ENCODE assay signal across 11 cellular contexts in genomic region chrX:15930585-15930984, GRCh38.
DNase-seq lines count a peak whose midpoint lies in the region; ATAC-seq and TF ChIP-seq lines count a peak whose summit lies in the region.
"Had no signal": no experiment of that assay in that cellular context is flagged by ENCODE, and none has a peak within 500 bp of the region (broad histone marks: within the 10 kb centered on the region; RNA-seq: fewer than 3 reads in every experiment).

No MANE protein-coding gene starts in this region.

- no peaks in the 10 kb centered on the region for H3K79me1 ChIP-seq in IMR-90 (ENCODE audit: low read depth in 1 of 2, low read length in 2 of 2)

- no peak overlapping the region for H2BK5ac ChIP-seq in IMR-90 (ENCODE audit: low read depth, low read length, poor library complexity, severe bottlenecking)

- H3K27me3 Mint-ChIP-seq in T-cell: peaks cover 15 to 47% of the 10 kb centered on the region in 2 donors

- H3K23ac ChIP-seq in IMR-90 (ENCODE audit: low read depth, low read length): no peak overlapping the region

- no peak overlapping the region for H3K4me2 ChIP-seq in IMR-90 (ENCODE audit: low read depth, low read length)

- H3K56ac ChIP-seq in IMR-90 (ENCODE audit: extremely low read depth, insufficient read depth, low read length): no peak overlapping the region

- intact Hi-C loops in IMR-90 (cut with micrococcal nuclease): loop anchor here (1.0 to 5.0 kb wide), 4 partner anchors 192 to 734 kb away; partner anchors contain the start of gene GRPR

- POLR2A ChIA-PET in IMR-90 (lab: Charles Lee; ENCODE audit: unreplicated experiment): interaction anchor here (0.6 kb wide), 1 partner anchor 678 kb away, joined by 3 read pairs; no protein-coding TSS in a partner anchor
- POLR2A ChIA-PET in T-cell (lab: Charles Lee): no interaction called here

- H3K18ac ChIP-seq in IMR-90 (ENCODE audit: low read depth, low read length): no peak overlapping the region

- no peak overlapping the region for H3K4me3 ChIP-seq in IMR-90 (ENCODE audit: insufficient read depth, low read depth, low read length)

- H3K9ac ChIP-seq in IMR-90 (ENCODE audit: low read depth, low read length): no peak overlapping the region

- peak; percentile 48 for DNase-seq in EH (ENCODE audit: low read depth)
- peak; percentile 66 for DNase-seq in IMR-90
- DNase-seq in SW480 (ENCODE audit: low spot score): peak; percentile 39
- peak; percentile 58 for DNase-seq in left kidney (ENCODE audit: low read depth, low spot score)
- no peak for DNase-seq in stimulated activated naive CD4-positive, alpha-beta T cell (lab: John Stamatoyannopoulos, UW)
- DNase-seq in T-cell: no peak
- DNase-seq in stimulated activated naive CD4-positive, alpha-beta T cell treated with Interleukin-2 at 50 U/mL for 16 hours (lab: John Stamatoyannopoulos, UW): no peak
- DNase-seq: activated naive CD8-positive, alpha-beta T cell treated with anti-CD3 and anti-CD28 coated beads, Interleukin-2, amount 50 U/mL, for 24 hours; NCI-H187 treated with DMSO at 0.1 percent for 48 hours had no signal

- H3K4me1 ChIP-seq in IMR-90 (ENCODE audit: control insufficient read depth, insufficient read depth, low read length): no peaks in the 10 kb centered on the region; the same call in 1 of the 2 replicates

- H2BK20ac ChIP-seq in IMR-90 (ENCODE audit: low read depth, low read length): no peak overlapping the region

- peak; percentile 42 for TF ChIP-seq CTCF in IMR-90 (conservative IDR thresholded peaks at IDR 0.05; ENCODE audit: low read depth, low read length)

- no peak overlapping the region for H2AK9ac ChIP-seq in IMR-90 (replicated peaks; ENCODE audit: low read depth, low read length, poor library complexity)

- H2BK15ac ChIP-seq in IMR-90 (ENCODE audit: low read depth, low read length): no peak overlapping the region

- no peak overlapping the region for H3K27ac ChIP-seq in IMR-90 (ENCODE audit: insufficient read depth, low read length)

- no peak overlapping the region for H4K5ac ChIP-seq in IMR-90 (ENCODE audit: low read depth, low read length)

- H2BK120ac ChIP-seq in IMR-90 (ENCODE audit: low read depth, low read length): peak overlapping the region; percentile 6; the same call in 1 of the 2 replicates

- BruUV-seq in IMR-90 (replicated peaks; lab: Mats Ljungman, UMichigan): no TSS peak

- in situ Hi-C loops in IMR-90 (cut with MboI; ENCODE audit: low sequenced_read_pairs): no loop called here

- TF ChIP-seq RAD21 in IMR-90 (IDR thresholded peaks at IDR 0.05; ENCODE audit: low read length): peak; percentile 61

- H4K91ac ChIP-seq in IMR-90 (ENCODE audit: insufficient read depth, low read depth, low read length): no peak overlapping the region

- no peaks in the 10 kb centered on the region for H3K4me1 Mint-ChIP-seq in T-cell
- H3K4me1 Mint-ChIP-seq: activated naive CD8-positive, alpha-beta T cell treated with anti-CD3 and anti-CD28 coated beads, Interleukin-2, amount 50 U/mL, for 24 hours had no signal

- H3K9me3 Mint-ChIP-seq in T-cell: no peaks in the 10 kb centered on the region
- H3K9me3 Mint-ChIP-seq: activated naive CD8-positive, alpha-beta T cell treated with anti-CD3 and anti-CD28 coated beads, Interleukin-2, amount 50 U/mL, for 24 hours; stimulated activated naive CD8-positive, alpha-beta T cell treated with anti-CD3 and anti-CD28 coated beads, Interleukin-15, Interleukin-2, amounts not matched to agents 100 ng/mL and 50 ng/mL, for 24 hours had no signal

- CTCF ChIA-PET in IMR-90 (lab: Yijun Ruan, JAX): interaction anchor here (0.7 to 2.2 kb wide), 3 partner anchors 59 to 282 kb away, joined by 3 to 6 read pairs (median 6); no protein-coding TSS in a partner anchor
- CTCF ChIA-PET in T-cell (lab: Charles Lee): no interaction called here

- no peak overlapping the region for H4K8ac ChIP-seq in IMR-90 (ENCODE audit: low read depth in 2 of 2, low read length in 2 of 2)

- H3K14ac ChIP-seq in IMR-90 (replicated peaks; ENCODE audit: low read depth, low read length): no peak overlapping the region

- no peak overlapping the region for H3K27ac Mint-ChIP-seq in T-cell
- H3K27ac Mint-ChIP-seq: activated naive CD8-positive, alpha-beta T cell treated with anti-CD3 and anti-CD28 coated beads, Interleukin-2, amount 50 U/mL, for 24 hours; stimulated activated naive CD8-positive, alpha-beta T cell treated with anti-CD3 and anti-CD28 coated beads, Interleukin-15, Interleukin-2, amounts not matched to agents 100 ng/mL and 50 ng/mL, for 24 hours had no signal

- no peak overlapping the region for H2AFZ ChIP-seq in IMR-90 (replicated peaks; ENCODE audit: low read length, poor library complexity)

- dilution Hi-C loops in IMR-90 (cut with HindIII; ENCODE audit: low sequenced_read_pairs, unreplicated experiment): no loop called here

- no peaks in the 10 kb centered on the region for H3K9me1 ChIP-seq in IMR-90 (ENCODE audit: insufficient read depth, low read length)

- H3K9me3 ChIP-seq in IMR-90 (ENCODE audit: control insufficient read depth, insufficient read depth, low read length): no peaks in the 10 kb centered on the region

- ATAC-seq in IMR-90 (ENCODE audit: low read depth) (peak; percentile 60), HG03097 (IDR thresholded peaks at IDR 0.05; ENCODE audit: low FRiP score, unreplicated experiment) (no peak), T-cell (replicated peaks in 1 of 4) (no peak)
- ATAC-seq: activated naive CD8-positive, alpha-beta T cell treated with anti-CD3 and anti-CD28 coated beads, Interleukin-2, amount 50 U/mL, for 24 hours had no signal

- no peaks in the 10 kb centered on the region for H3K36me3 ChIP-seq in IMR-90 (ENCODE audit: control insufficient read depth, insufficient read depth, low read length)

- H3K36me3 Mint-ChIP-seq in T-cell: no peaks in the 10 kb centered on the region

- H4K20me1 ChIP-seq in IMR-90 (ENCODE audit: insufficient read depth, low read length): no peaks in the 10 kb centered on the region

- peaks cover 4% of the 10 kb centered on the region; the same call in 1 of the 2 replicates for H3K27me3 ChIP-seq in IMR-90 (ENCODE audit: control insufficient read depth, insufficient read depth, low read length)

- WGBS in IMR-90 (ENCODE audit: extremely low coverage in 2 of 2, insufficient read length in 1 of 2), 2 experiments: 20% methylated on average over 1 of the region's 5 CpGs; no CpG with 5 or more reads in 1 of the 2 experiments

- H3K4ac ChIP-seq in IMR-90 (ENCODE audit: low read depth, low read length): no peak overlapping the region

- no peak for TF ChIP-seq POLR2A in IMR-90 (IDR thresholded peaks at IDR 0.05; ENCODE audit: low read depth, low read length)

- no peak overlapping the region for H3K4me3 Mint-ChIP-seq in T-cell
- H3K4me3 Mint-ChIP-seq: activated naive CD8-positive, alpha-beta T cell treated with anti-CD3 and anti-CD28 coated beads, Interleukin-2, amount 50 U/mL, for 24 hours; stimulated activated naive CD8-positive, alpha-beta T cell treated with anti-CD3 and anti-CD28 coated beads, Interleukin-15, Interleukin-2, amounts not matched to agents 100 ng/mL and 50 ng/mL, for 24 hours had no signal

- no peak overlapping the region for H2AK5ac ChIP-seq in IMR-90 (ENCODE audit: low read depth, low read length)

TF ChIP-seq in IMR-90, 13 proteins besides CTCF, POLR2A, EP300 and RAD21:
- TF ChIP-seq USF2 (IDR thresholded peaks at IDR 0.05; ENCODE audit: low read depth, low read length): no peak
- TF ChIP-seq BHLHE40 (IDR thresholded peaks at IDR 0.05; ENCODE audit: low read depth, low read length): no peak
- TF ChIP-seq SMC3 (IDR thresholded peaks at IDR 0.05; ENCODE audit: low read depth, low read length): peak; percentile 53; the same call in 1 of the 2 replicates
- TF ChIP-seq NFE2L2 (IDR thresholded peaks at IDR 0.05; ENCODE audit: low read depth, low read length): no peak
- no peak for TF ChIP-seq RCOR1 (IDR thresholded peaks at IDR 0.05; ENCODE audit: insufficient replicate concordance, low read length)
TF ChIP-seq in IMR-90: peak in this region for 1.

Comparison
In these comparisons a context has a peak if more than half of its experiments do, and no peak if none do; other contexts are left out.
1. DNase-seq: peak in EH (single experiment), IMR-90 (single experiment), SW480 (single experiment) and left kidney (single experiment); none in stimulated activated naive CD4-positive, alpha-beta T cell (0 of 6), T-cell (0 of 34) and stimulated activated naive CD4-positive, alpha-beta T cell treated with Interleukin-2 at 50 U/mL for 16 hours (single experiment).